11 cellular contexts compared by ENCODE assay signal in the genomic region with DNA sequence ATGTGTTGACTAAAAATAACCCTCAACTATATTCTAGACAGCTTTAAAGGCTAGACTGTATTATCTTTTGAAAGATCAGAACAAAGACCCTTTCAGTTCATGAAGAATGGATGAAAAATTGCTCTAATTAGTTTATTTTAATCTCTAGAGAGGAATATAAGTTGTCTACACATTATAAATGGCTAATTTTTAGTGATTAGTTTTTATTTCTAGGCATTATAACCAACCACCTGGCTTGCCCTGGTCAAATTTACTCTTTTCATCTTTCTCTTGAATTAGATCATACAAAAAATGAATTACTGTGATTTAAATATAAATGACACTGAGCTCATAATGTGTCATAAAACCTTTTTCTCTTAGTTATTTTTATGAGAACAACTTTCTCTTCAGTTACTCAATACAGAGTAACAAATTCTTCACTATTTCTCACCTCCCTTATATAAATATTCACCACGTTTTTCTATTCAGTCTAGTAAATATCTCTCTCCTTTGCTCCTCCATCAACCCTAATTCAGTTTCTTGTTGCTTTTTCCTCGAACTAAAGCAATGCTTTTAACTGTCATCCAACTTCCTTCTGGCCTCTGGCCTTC.
"Had no signal": no experiment of that assay in that cellular context is flagged by ENCODE, and none has a peak within 500 bp of the region (broad histone marks: within the 10 kb centered on the region; RNA-seq: fewer than 3 reads in every experiment).

No MANE protein-coding gene starts in this region.

- H3K36me3 ChIP-seq: esophagus muscularis mucosa, prostate gland, suprapubic skin had no signal

- H3K4me3 ChIP-seq: esophagus muscularis mucosa, prostate gland, suprapubic skin had no signal

- H3K9me3 ChIP-seq: esophagus muscularis mucosa, prostate gland had no signal

- H3K27ac ChIP-seq: esophagus muscularis mucosa, prostate gland, suprapubic skin had no signal

- ATAC-seq: activated CD8-positive, alpha-beta T cell treated with anti-CD3 and anti-CD28 coated beads for 36 hours; sciatic nerve had no signal

- H3K4me1 ChIP-seq: prostate gland, suprapubic skin had no signal

- DNase-seq: activated CD4-positive, alpha-beta T cell treated with anti-CD3 and anti-CD28 coated beads for 4 hours; activated CD8-positive, alpha-beta memory T cell treated with anti-CD3 and anti-CD28 coated beads, Interleukin-2, amount 50 U/mL, for 48 hours; activated CD8-positive, alpha-beta T cell treated with anti-CD3 and anti-CD28 coated beads for 36 hours; activated naive CD4-positive, alpha-beta T cell treated with anti-CD3 and anti-CD28 coated beads for 36 hours; nephron progenitor cell; stimulated activated naive CD4-positive, alpha-beta T cell treated with Interleukin-2 at 50 U/mL for 16 hours had no signal

- H3K27me3 ChIP-seq: esophagus muscularis mucosa, suprapubic skin had no signal

- FAIRE-seq: endometrium had no signal
